ENCODE assay signal across 26 cellular contexts in genomic region chr5:21452429-21452828, GRCh38.
DNase-seq lines count a peak whose midpoint lies in the region; ATAC-seq and TF ChIP-seq lines count a peak whose summit lies in the region.
"Had no signal": no experiment of that assay in that cellular context is flagged by ENCODE, and none has a peak within 500 bp of the region (broad histone marks: within the 10 kb centered on the region; RNA-seq: fewer than 3 reads in every experiment).

No MANE protein-coding gene starts in this region.

- peak; percentile 19 for DNase-seq in DMS 273 (lab: John Stamatoyannopoulos, UW; ENCODE audit: unreplicated experiment)
- no peak for DNase-seq in DMS 273 treated with DMSO at 0.1 percent for 48 hours (lab: John Stamatoyannopoulos, UW)
- DNase-seq in M059J (ENCODE audit: low read depth) = peak; percentile 27
- DNase-seq in cardiac fibroblast (ENCODE audit: low read depth in 2 of 2) = peak; percentile 1 to 24
- peak; percentile 1 for DNase-seq in myocyte (ENCODE audit: low read depth)
- no peak for DNase-seq in NCI-H2081 treated with DMSO at 0.1 percent for 48 hours (lab: John Stamatoyannopoulos, UW)
- DNase-seq: activated CD4-positive, alpha-beta T cell treated with anti-CD3 and anti-CD28 coated beads for 36 hours; activated T-cell treated with anti-CD3 and anti-CD28 coated beads for 4 hours; Caco-2; DMS79 treated with DMSO at 0.1 percent for 48 hours; head of caudate nucleus; islet precursor cell; Kasumi-1; left ventricle myocardium inferior; mesendoderm; MV-4-11; NCI-H1436; NCI-H510A treated with DMSO at 0.1 percent for 48 hours; Right ventricle myocardium superior; spleen; stimulated activated CD4-positive, alpha-beta T cell treated with anti-CD3 and anti-CD28 coated beads, Interleukin-2, amount 100 ng/mL, for 24 hours; testis had no signal

- ATAC-seq in HG03045 (IDR thresholded peaks at IDR 0.05; ENCODE audit: unreplicated experiment) (no peak), GM18858 (IDR thresholded peaks at IDR 0.05; ENCODE audit: unreplicated experiment) (no peak)
- ATAC-seq: activated CD4-positive, alpha-beta T cell treated with anti-CD3 and anti-CD28 coated beads for 36 hours had no signal

- no peak overlapping the region for H3K4me3 ChIP-seq in cardiac fibroblast (replicated peaks in 1 of 2; ENCODE audit: low read depth in 2 of 2, low read length in 2 of 2)
- H3K4me3 ChIP-seq: left ventricle myocardium inferior, neural progenitor cell, right atrium auricular region, spleen, testis had no signal

- TF ChIP-seq CTCF in cardiac fibroblast (IDR thresholded peaks at IDR 0.05; ENCODE audit: low read depth, low read length) = no peak

Comparison
In these comparisons a context has a peak if more than half of its experiments do, and no peak if none do; other contexts are left out.
1. DNase-seq: peak in DMS 273 (single experiment), M059J (single experiment), cardiac fibroblast (2 of 2) and myocyte (single experiment); none in DMS 273 treated with DMSO at 0.1 percent for 48 hours (single experiment) and NCI-H2081 treated with DMSO at 0.1 percent for 48 hours (single experiment).